32 cellular contexts compared by ENCODE assay signal in the genomic region with DNA sequence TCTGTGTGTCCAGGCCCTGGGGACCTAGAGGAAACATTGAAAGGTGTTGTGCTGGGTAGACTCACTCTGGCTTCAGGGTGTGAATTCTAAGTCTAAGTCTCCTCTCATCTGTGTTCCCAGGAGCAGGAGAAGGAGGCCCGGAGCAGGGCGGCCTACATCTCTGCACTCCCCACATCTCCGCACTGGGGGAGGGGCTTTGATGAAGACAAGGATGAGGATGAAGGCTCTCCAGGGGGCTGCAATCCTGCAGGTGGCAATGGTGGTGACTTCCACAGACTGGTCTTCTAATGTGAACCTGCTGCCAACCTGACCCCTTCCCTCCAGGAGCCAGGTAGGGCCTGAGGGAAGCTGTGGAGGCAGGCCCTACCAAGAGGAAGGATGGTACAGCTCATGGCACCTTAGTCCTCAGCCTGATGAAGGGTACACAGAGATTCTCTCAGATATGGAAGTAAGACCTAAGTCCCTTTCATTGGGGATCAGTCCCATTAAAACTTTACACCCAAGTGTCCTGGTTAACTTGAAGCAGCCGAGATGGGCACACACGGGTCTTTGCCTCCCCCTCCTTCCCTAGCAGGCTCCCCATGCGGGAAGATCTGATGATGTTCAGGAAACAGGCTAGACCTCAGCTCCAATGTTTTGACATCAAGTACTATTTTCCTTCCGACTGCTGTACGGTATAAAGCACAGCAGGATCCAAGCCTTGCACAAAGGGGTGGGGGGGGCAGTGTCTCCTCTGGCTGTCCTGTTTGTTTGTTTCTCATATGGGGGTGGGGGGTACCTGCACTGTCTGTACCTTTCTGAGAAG. TPM values are rescaled to one million over a fixed set of nuclear protein-coding genes. Genes with fewer than 3 reads are reported as not detected.
DNase-seq lines count a peak whose midpoint lies in the region; ATAC-seq, FAIRE-seq and TF ChIP-seq lines count a peak whose summit lies in the region.
"Had no signal": no experiment of that assay in that cellular context is flagged by ENCODE, and none has a peak within 500 bp of the region (broad histone marks: within the 10 kb centered on the region; RNA-seq: fewer than 3 reads in every experiment).

No MANE protein-coding gene starts in this region.

- no peak for TF ChIP-seq POLR2A in IMR-90 (IDR thresholded peaks at IDR 0.05; ENCODE audit: low read depth, low read length)

- peaks cover 15% of the 10 kb centered on the region for H3K4me1 Mint-ChIP-seq in T-helper 2 cell treated with Interferon-gamma antibody and Interleukin-4, amounts not matched to agents 5 μg/mL and 100 μg/mL, for 36 hours (ENCODE audit: low read depth)
- H3K4me1 Mint-ChIP-seq: activated CD4-positive, alpha-beta T cell treated with anti-CD3 and anti-CD28 coated beads for 36 hours; natural killer cell had no signal

- no peak overlapping the region for H4K91ac ChIP-seq in IMR-90 (ENCODE audit: insufficient read depth, low read depth, low read length)

- H2BK120ac ChIP-seq in IMR-90 (ENCODE audit: low read depth, low read length), result no peak overlapping the region

- no peak overlapping the region for H3K18ac ChIP-seq in IMR-90 (ENCODE audit: low read depth, low read length)

- H3K27ac Mint-ChIP-seq in T-helper 2 cell treated with Interferon-gamma antibody and Interleukin-4, amounts not matched to agents 5 μg/mL and 100 μg/mL, for 36 hours, result peak overlapping the region; percentile 14
- H3K27ac Mint-ChIP-seq: activated CD4-positive, alpha-beta T cell treated with anti-CD3 and anti-CD28 coated beads for 36 hours; activated T-helper 2 cell treated with anti-CD3 and anti-CD28 coated beads, Interferon-gamma antibody, Interleukin-2, Interleukin-4, amounts not matched to agents 10 μg/mL and 5 μg/mL and 100 μg/mL, durations not matched to agents 14 hours and 24 hours and 36 hours; natural killer cell; stimulated activated effector memory CD8-positive, alpha-beta T cell treated with anti-CD3 and anti-CD28 coated beads, Interleukin-12 subunit alpha, Interleukin-12 subunit beta, amount 100 ng/mL, for 72 hours; T-helper 1 cell treated with Interleukin-12 subunit alpha and Interleukin-12 subunit beta and Interleukin-4 antibody, amounts not matched to agents 30 μg/mL and 1 μg/mL, for 36 hours had no signal

- H2AK9ac ChIP-seq in IMR-90 (replicated peaks; ENCODE audit: low read depth, low read length, poor library complexity), result peak overlapping the region; percentile 57

- peaks cover 22% of the 10 kb centered on the region for H3K9me1 ChIP-seq in IMR-90 (ENCODE audit: insufficient read depth, low read length)

- dilution Hi-C loops in IMR-90 (cut with HindIII; ENCODE audit: low sequenced_read_pairs, unreplicated experiment), result no loop called here

- H3K4me3 Mint-ChIP-seq in T-helper 2 cell treated with Interferon-gamma antibody and Interleukin-4, amounts not matched to agents 5 μg/mL and 100 μg/mL, for 36 hours, result no peak overlapping the region
- H3K4me3 Mint-ChIP-seq: activated CD4-positive, alpha-beta T cell treated with anti-CD3 and anti-CD28 coated beads for 36 hours; activated CD8-positive, alpha-beta T cell treated with anti-CD3 and anti-CD28 coated beads, Interleukin-2, amount 10 ng/mL, durations not matched to agents 7 days and 5 days; CD4-positive, CD25-positive, alpha-beta regulatory T cell; natural killer cell; stimulated activated effector memory CD8-positive, alpha-beta T cell treated with anti-CD3 and anti-CD28 coated beads, Interleukin-12 subunit alpha, Interleukin-12 subunit beta, amount 100 ng/mL, for 72 hours; T-helper 1 cell treated with Interleukin-12 subunit alpha and Interleukin-12 subunit beta and Interleukin-4 antibody, amounts not matched to agents 30 μg/mL and 1 μg/mL, for 36 hours had no signal

- no peak overlapping the region for H3K9ac ChIP-seq in IMR-90 (ENCODE audit: low read depth, low read length)
- H3K9ac ChIP-seq: GM23248, KMS-11 had no signal

- H3K9me3 ChIP-seq in IMR-90 (ENCODE audit: control insufficient read depth, insufficient read depth, low read length), result no peaks in the 10 kb centered on the region
- no peaks in the 10 kb centered on the region for H3K9me3 ChIP-seq in neutrophil
- H3K9me3 ChIP-seq: gastrocnemius medialis, lower lobe of right lung, mucosa of descending colon, uterus had no signal

- in situ Hi-C loops in IMR-90 (cut with MboI; ENCODE audit: low sequenced_read_pairs), result no loop called here

- H3K4me1 ChIP-seq in IMR-90 (ENCODE audit: control insufficient read depth, insufficient read depth, low read length) (peaks cover 3% of the 10 kb centered on the region), neutrophil (ENCODE audit: control insufficient read depth in 1 of 2, insufficient read depth in 1 of 2, low read depth in 1 of 2, low read length in 1 of 2) (no peaks in the 10 kb centered on the region)
- H3K4me1 ChIP-seq: lower lobe of right lung, uterus had no signal

- no peak overlapping the region for H2BK5ac ChIP-seq in IMR-90 (ENCODE audit: low read depth, low read length, poor library complexity, severe bottlenecking)

- POLR2A ChIA-PET in IMR-90 (lab: Charles Lee; ENCODE audit: unreplicated experiment), result no interaction called here

- no peak overlapping the region for H2AK5ac ChIP-seq in IMR-90 (ENCODE audit: low read depth, low read length)

- H4K8ac ChIP-seq in IMR-90 (ENCODE audit: low read depth in 2 of 2, low read length in 2 of 2), result no peak overlapping the region

- no peak overlapping the region for H3K23ac ChIP-seq in IMR-90 (ENCODE audit: low read depth, low read length)

- no peak overlapping the region for H2AFZ ChIP-seq in IMR-90 (replicated peaks; ENCODE audit: low read length, poor library complexity)
- H2AFZ ChIP-seq: GM23248 had no signal

- no peak overlapping the region for H3K4ac ChIP-seq in IMR-90 (ENCODE audit: low read depth, low read length)

- H4K5ac ChIP-seq in IMR-90 (ENCODE audit: low read depth, low read length), result no peak overlapping the region

- FAIRE-seq in urothelium cell line (lab: Jason Lieb, UNC), result no peak
- FAIRE-seq: D721Med had no signal

- no peaks in the 10 kb centered on the region for H3K27me3 Mint-ChIP-seq in T-helper 2 cell treated with Interferon-gamma antibody and Interleukin-4, amounts not matched to agents 5 μg/mL and 100 μg/mL, for 36 hours (ENCODE audit: low read depth)
- H3K27me3 Mint-ChIP-seq: activated CD4-positive, alpha-beta T cell treated with anti-CD3 and anti-CD28 coated beads for 36 hours; CD4-positive, CD25-positive, alpha-beta regulatory T cell had no signal

- BruUV-seq in IMR-90 (replicated peaks; lab: Mats Ljungman, UMichigan), result no TSS peak

- no peak overlapping the region for H3K27ac ChIP-seq in IMR-90 (ENCODE audit: insufficient read depth, low read length)
- H3K27ac ChIP-seq in neutrophil, result peak overlapping the region; percentile 40
- H3K27ac ChIP-seq: gastrocnemius medialis, GM23248, KMS-11, lower lobe of right lung, uterus had no signal

- WGBS in IMR-90 (ENCODE audit: extremely low coverage in 2 of 2, insufficient read length in 1 of 2), 2 experiments, result no CpG with 5 or more reads among the region's 8 CpGs

- CTCF ChIA-PET in IMR-90 (lab: Yijun Ruan, JAX), result no interaction called here

- H3K79me1 ChIP-seq in IMR-90 (ENCODE audit: low read depth in 1 of 2, low read length in 2 of 2), result peaks cover 5 to 41% of the 10 kb centered on the region in 2 experiments; a peak in 2 of 4 replicates

- intact Hi-C loops in IMR-90 (cut with micrococcal nuclease), result loop anchor here (2.0 kb wide), 1 partner anchor 25 kb away; a partner anchor contains a TSS

- H2BK20ac ChIP-seq in IMR-90 (ENCODE audit: low read depth, low read length), result no peak overlapping the region

- H3K36me3 ChIP-seq in IMR-90 (ENCODE audit: control insufficient read depth, insufficient read depth, low read length) (peaks cover 58% of the 10 kb centered on the region), neutrophil (peaks cover 76% of the 10 kb centered on the region)
- H3K36me3 ChIP-seq: uterus had no signal

- no peaks in the 10 kb centered on the region for H3K27me3 ChIP-seq in IMR-90 (ENCODE audit: control insufficient read depth, insufficient read depth, low read length)
- no peaks in the 10 kb centered on the region for H3K27me3 ChIP-seq in neutrophil
- H3K27me3 ChIP-seq: gastrocnemius medialis, uterus had no signal

- no peak for TF ChIP-seq CTCF in IMR-90 (conservative IDR thresholded peaks at IDR 0.05; ENCODE audit: low read depth, low read length)
- TF ChIP-seq CTCF in choroid plexus epithelial cell (conservative IDR thresholded peaks at IDR 0.05; ENCODE audit: low read depth, low read length), result no peak
- TF ChIP-seq CTCF in neutrophil (IDR thresholded peaks at IDR 0.05), result no peak

- no peak overlapping the region for H3K4me3 ChIP-seq in IMR-90 (ENCODE audit: insufficient read depth, low read depth, low read length)
- H3K4me3 ChIP-seq in choroid plexus epithelial cell (ENCODE audit: low read depth, low read length), result no peak overlapping the region
- no peak overlapping the region for H3K4me3 ChIP-seq in neutrophil (ENCODE audit: low read depth in 1 of 2, low read length in 1 of 2)
- H3K4me3 ChIP-seq: gastrocnemius medialis, GM23248, lower lobe of right lung, mucosa of descending colon, uterus had no signal

- H4K20me1 ChIP-seq in IMR-90 (ENCODE audit: insufficient read depth, low read length), result peaks cover 17% of the 10 kb centered on the region

- no peaks in the 10 kb centered on the region for H3K9me3 Mint-ChIP-seq in T-helper 2 cell treated with Interferon-gamma antibody and Interleukin-4, amounts not matched to agents 5 μg/mL and 100 μg/mL, for 36 hours
- H3K9me3 Mint-ChIP-seq: activated T-helper 2 cell treated with anti-CD3 and anti-CD28 coated beads, Interferon-gamma antibody, Interleukin-2, Interleukin-4, amounts not matched to agents 10 μg/mL and 5 μg/mL and 100 μg/mL, durations not matched to agents 14 hours and 24 hours and 36 hours; natural killer cell; stimulated activated effector memory CD8-positive, alpha-beta T cell treated with anti-CD3 and anti-CD28 coated beads, Interleukin-12 subunit alpha, Interleukin-12 subunit beta, amount 100 ng/mL, for 72 hours; T-helper 1 cell treated with Interleukin-12 subunit alpha and Interleukin-12 subunit beta and Interleukin-4 antibody, amounts not matched to agents 30 μg/mL and 1 μg/mL, for 36 hours had no signal

- H3K14ac ChIP-seq in IMR-90 (replicated peaks; ENCODE audit: low read depth, low read length), result no peak overlapping the region

- no peak overlapping the region for H3K4me2 ChIP-seq in IMR-90 (ENCODE audit: low read depth, low read length)
- H3K4me2 ChIP-seq: KMS-11 had no signal

- H3K56ac ChIP-seq in IMR-90 (ENCODE audit: extremely low read depth, insufficient read depth, low read length), result no peak overlapping the region

- no peak for DNase-seq in T-helper 2 cell treated with Interferon-gamma antibody and Interleukin-4, amounts not matched to agents 5 μg/mL and 100 μg/mL, for 36 hours (ENCODE audit: low spot score)
- no peak for DNase-seq in T-helper 2 cell
- DNase-seq in IMR-90, result no peak
- peak; percentile 57 for DNase-seq in choroid plexus epithelial cell (ENCODE audit: low read depth)
- no peak for DNase-seq in urothelium cell line (ENCODE audit: low spot score)
- DNase-seq in HPDE6-E6E7 (ENCODE audit: extremely low spot score), result no peak
- DNase-seq: activated CD4-positive, alpha-beta T cell treated with anti-CD3 and anti-CD28 coated beads for 36 hours; activated CD8-positive, alpha-beta T cell treated with anti-CD3 and anti-CD28 coated beads, Interleukin-2, amount 10 ng/mL, durations not matched to agents 7 days and 5 days; activated T-cell treated with anti-CD3 and anti-CD28 coated beads for 4 hours; CD4-positive, CD25-positive, alpha-beta regulatory T cell; gastrocnemius medialis; kidney glomerular epithelial cell; lower lobe of right lung; MM.1S; mucosa of descending colon; natural killer cell; NCI-H1105 treated with DMSO at 0.1 percent for 48 hours; NCI-H2029 treated with DMSO at 0.1 percent for 48 hours; NCI-H526 treated with DMSO at 0.1 percent for 48 hours; NK-92 treated with Interleukin-12 subunit alpha and Interleukin-12 subunit beta, amount 100 ng/mL, for 24 hours; PC-3; stimulated activated CD4-positive, alpha-beta T cell treated with anti-CD3 and anti-CD28 coated beads, Interleukin-15, amount 100 ng/mL, for 24 hours had no signal

- peaks cover 69% of the 10 kb centered on the region for H3K36me3 Mint-ChIP-seq in T-helper 2 cell treated with Interferon-gamma antibody and Interleukin-4, amounts not matched to agents 5 μg/mL and 100 μg/mL, for 36 hours (ENCODE audit: low read depth)
- H3K36me3 Mint-ChIP-seq: natural killer cell; stimulated activated effector memory CD8-positive, alpha-beta T cell treated with anti-CD3 and anti-CD28 coated beads, Interleukin-12 subunit alpha, Interleukin-12 subunit beta, amount 100 ng/mL, for 72 hours had no signal

- TF ChIP-seq RAD21 in IMR-90 (IDR thresholded peaks at IDR 0.05; ENCODE audit: low read length), result no peak

- no peak for ATAC-seq in IMR-90 (ENCODE audit: low read depth)
- ATAC-seq in GM18907 (IDR thresholded peaks at IDR 0.05; ENCODE audit: unreplicated experiment), result no peak
- ATAC-seq: activated CD4-positive, alpha-beta T cell treated with anti-CD3 and anti-CD28 coated beads for 36 hours; activated CD8-positive, alpha-beta T cell treated with anti-CD3 and anti-CD28 coated beads, Interleukin-2, amount 10 ng/mL, durations not matched to agents 7 days and 5 days; gastrocnemius medialis; lower lobe of right lung; mucosa of descending colon; natural killer cell; PC-3; SK-N-SH treated with all-trans-retinoic acid at 6 μM for 48 hours; stimulated activated effector memory CD8-positive, alpha-beta T cell treated with anti-CD3 and anti-CD28 coated beads, Interleukin-12 subunit alpha, Interleukin-12 subunit beta, amount 100 ng/mL, for 72 hours had no signal

- H2BK15ac ChIP-seq in IMR-90 (ENCODE audit: low read depth, low read length), result no peak overlapping the region

RNA-seq across cellular contexts. Expression of a gene that starts 25.0 kb away (rescaled TPM):
- total RNA-seq in IMR-90 (2012; rRNA removed), result 2.2 and 2.7 TPM in 2 replicates
- 10.4 and 11.3 TPM in 2 replicates for polyA plus RNA-seq in IMR-90 (2012; rRNA removed)
- polyA plus RNA-seq in IMR-90 (2012; cell fraction: cytosol; rRNA removed), result 6.7 and 7.5 TPM in 2 replicates
- 34.8 and 58.2 TPM in 2 replicates for polyA plus RNA-seq in IMR-90 (2012; cell fraction: nucleus; rRNA removed; ENCODE audit: low replicate concordance)

RNA-seq across cellular contexts. Expression of a gene that starts 25.3 kb away (rescaled TPM):
- 12.2 and 12.5 TPM in 2 replicates for total RNA-seq in IMR-90 (2012; rRNA removed)
- 12.2 TPM in 2 replicates for polyA plus RNA-seq in IMR-90 (2012; rRNA removed)
- 7.1 and 14.7 TPM in 2 replicates for polyA plus RNA-seq in IMR-90 (2012; cell fraction: cytosol; rRNA removed)
- polyA plus RNA-seq in IMR-90 (2012; cell fraction: nucleus; rRNA removed; ENCODE audit: low replicate concordance), result 7.7 and 13.5 TPM in 2 replicates
